ENCODE assay signal across 19 cellular contexts in genomic region chr19:18311495-18311894, GRCh38.
"Had no signal": no experiment of that assay in that cellular context is flagged by ENCODE, and none has a peak within 500 bp of the region (broad histone marks: within the 10 kb centered on the region; RNA-seq: fewer than 3 reads in every experiment).

No MANE protein-coding gene starts in this region.

- H3K36me3 ChIP-seq: ovary had no signal

- H3K4me3 ChIP-seq: adrenal gland, gastroesophageal sphincter, ovary, testis had no signal

- FAIRE-seq: kidney, TTC549 had no signal

- H3K27me3 ChIP-seq: adrenal gland, gastroesophageal sphincter, ovary, testis had no signal

- ATAC-seq: activated T-helper 17 cell treated with anti-CD3 and anti-CD28 coated beads, Interleukin-2, amount 50 U/mL, for 72 hours; effector memory CD8-positive, alpha-beta T cell; gastroesophageal sphincter; left ventricle myocardium superior; stimulated activated naive CD8-positive, alpha-beta T cell treated with anti-CD3 and anti-CD28 coated beads, Interleukin-15, amount 100 ng/mL, for 72 hours; T-helper 17 cell had no signal

- H3K9me3 ChIP-seq: adrenal gland, gastroesophageal sphincter, ovary, testis had no signal

- DNase-seq: activated B cell treated with CpG ODN at 0.5 μM for 24 hours; activated CD4-positive, alpha-beta T cell treated with anti-CD3 and anti-CD28 coated beads, Interleukin-2, amount 10 ng/mL, durations not matched to agents 24 days and 14 days; activated naive CD4-positive, alpha-beta T cell treated with anti-CD3 and anti-CD28 coated beads for 36 hours; adrenal gland; central memory CD4-positive, alpha-beta T cell; effector memory CD8-positive, alpha-beta T cell; kidney; left ventricle myocardium superior; mesenchymal stem cell; stimulated activated CD4-positive, alpha-beta T cell treated with anti-CD3 and anti-CD28 coated beads, Interleukin-15, amount 100 ng/mL, for 24 hours; stimulated activated CD4-positive, alpha-beta T cell treated with anti-CD3 and anti-CD28 coated beads, Interleukin-4, amount 100 ng/mL, for 24 hours; stimulated activated naive CD8-positive, alpha-beta T cell treated with anti-CD3 and anti-CD28 coated beads, Interleukin-15, amount 100 ng/mL, for 72 hours; T-helper 17 cell; testis had no signal

- H3K27ac ChIP-seq: epithelial cell of prostate, gastroesophageal sphincter, ovary, testis had no signal
